ENCODE assay signal across 21 cellular contexts in genomic region chr1:38025233-38025632, GRCh38. TPM values are rescaled to one million over a fixed set of nuclear protein-coding genes. Genes with fewer than 3 reads are reported as not detected.
"Had no signal": no experiment of that assay in that cellular context is flagged by ENCODE, and none has a peak within 500 bp of the region (broad histone marks: within the 10 kb centered on the region; RNA-seq: fewer than 3 reads in every experiment).

No MANE protein-coding gene starts in this region.

- H3K9me3 Mint-ChIP-seq: activated CD4-positive, alpha-beta memory T cell treated with anti-CD3 and anti-CD28 coated beads, Interleukin-2, amount 10 ng/mL, durations not matched to agents 7 days and 5 days; activated naive CD4-positive, alpha-beta T cell treated with anti-CD3 and anti-CD28 coated beads for 36 hours; activated T-helper 17 cell treated with anti-CD3 and anti-CD28 coated beads, Interleukin-2, amount 50 U/mL, for 72 hours; effector memory CD8-positive, alpha-beta T cell; memory B cell; nephron; stimulated activated naive CD8-positive, alpha-beta T cell treated with anti-CD3 and anti-CD28 coated beads, Interleukin-15, amount 100 ng/mL, for 72 hours had no signal

- H3K4me3 Mint-ChIP-seq: activated CD4-positive, alpha-beta memory T cell treated with anti-CD3 and anti-CD28 coated beads, Interleukin-2, amount 10 ng/mL, durations not matched to agents 7 days and 5 days; activated naive CD4-positive, alpha-beta T cell treated with anti-CD3 and anti-CD28 coated beads for 36 hours; activated T-helper 17 cell treated with anti-CD3 and anti-CD28 coated beads, Interleukin-2, amount 50 U/mL, for 72 hours; effector memory CD8-positive, alpha-beta T cell; memory B cell; nephron; stimulated activated naive CD8-positive, alpha-beta T cell treated with anti-CD3 and anti-CD28 coated beads, Interleukin-15, amount 100 ng/mL, for 72 hours had no signal

- ATAC-seq: activated T-helper 17 cell treated with anti-CD3 and anti-CD28 coated beads, Interleukin-2, amount 50 U/mL, for 72 hours; effector memory CD8-positive, alpha-beta T cell; heart right ventricle; left lung; stimulated activated naive CD8-positive, alpha-beta T cell treated with anti-CD3 and anti-CD28 coated beads, Interleukin-15, amount 100 ng/mL, for 72 hours had no signal

- H3K27ac ChIP-seq: heart right ventricle, left lung, sigmoid colon, SJSA1 had no signal

- H3K4me3 ChIP-seq: heart right ventricle, left lung, sigmoid colon, SJSA1 had no signal

- H3K27me3 Mint-ChIP-seq: activated CD4-positive, alpha-beta memory T cell treated with anti-CD3 and anti-CD28 coated beads, Interleukin-2, amount 10 ng/mL, durations not matched to agents 7 days and 5 days; activated T-helper 17 cell treated with anti-CD3 and anti-CD28 coated beads, Interleukin-2, amount 50 U/mL, for 72 hours; effector memory CD8-positive, alpha-beta T cell; memory B cell; stimulated activated naive CD8-positive, alpha-beta T cell treated with anti-CD3 and anti-CD28 coated beads, Interleukin-15, amount 100 ng/mL, for 72 hours had no signal

- DNase-seq: activated CD4-positive, alpha-beta memory T cell treated with anti-CD3 and anti-CD28 coated beads, Interleukin-2, amount 10 ng/mL, durations not matched to agents 7 days and 5 days; activated CD4-positive, CD25-positive, alpha-beta regulatory T cell treated with anti-CD3 and anti-CD28 coated beads, Interleukin-2, amount 50 U/mL, for 72 hours; activated CD8-positive, alpha-beta memory T cell treated with anti-CD3 and anti-CD28 coated beads, Interleukin-2, amount 50 U/mL, for 48 hours; activated naive CD4-positive, alpha-beta T cell treated with anti-CD3 and anti-CD28 coated beads for 36 hours; central memory CD4-positive, alpha-beta T cell; cortex of kidney; effector memory CD8-positive, alpha-beta T cell; foreskin melanocyte; heart right ventricle; islet precursor cell; left lung; occipital lobe; sigmoid colon; stimulated activated CD4-positive, alpha-beta T cell treated with anti-CD3 and anti-CD28 coated beads, Interleukin-4, amount 100 ng/mL, for 1 hour; stimulated activated CD8-positive, alpha-beta memory T cell treated with anti-CD3 and anti-CD28 coated beads, Interleukin-4, amount 100 ng/mL, for 48 hours; stimulated activated naive CD8-positive, alpha-beta T cell treated with anti-CD3 and anti-CD28 coated beads, Interleukin-15, amount 100 ng/mL, for 72 hours had no signal

- H3K27me3 ChIP-seq: heart right ventricle, sigmoid colon, SJSA1 had no signal

- H3K27ac Mint-ChIP-seq: activated CD4-positive, alpha-beta memory T cell treated with anti-CD3 and anti-CD28 coated beads, Interleukin-2, amount 10 ng/mL, durations not matched to agents 7 days and 5 days; activated naive CD4-positive, alpha-beta T cell treated with anti-CD3 and anti-CD28 coated beads for 36 hours; activated T-helper 17 cell treated with anti-CD3 and anti-CD28 coated beads, Interleukin-2, amount 50 U/mL, for 72 hours; effector memory CD8-positive, alpha-beta T cell; memory B cell; nephron; stimulated activated naive CD8-positive, alpha-beta T cell treated with anti-CD3 and anti-CD28 coated beads, Interleukin-15, amount 100 ng/mL, for 72 hours had no signal

- H3K9me3 ChIP-seq: heart right ventricle, left lung, sigmoid colon, SJSA1 had no signal

RNA-seq across cellular contexts. Expression of gene POU3F1, which starts 21.4 kb away (rescaled TPM):
- total RNA-seq: activated CD4-positive, alpha-beta memory T cell treated with anti-CD3 and anti-CD28 coated beads, Interleukin-2, amount 10 ng/mL, durations not matched to agents 7 days and 5 days; activated naive CD4-positive, alpha-beta T cell treated with anti-CD3 and anti-CD28 coated beads for 36 hours; left lung; pulmonary artery endothelial cell; sigmoid colon had no signal
